22 cellular contexts compared by ENCODE assay signal in the genomic region with DNA sequence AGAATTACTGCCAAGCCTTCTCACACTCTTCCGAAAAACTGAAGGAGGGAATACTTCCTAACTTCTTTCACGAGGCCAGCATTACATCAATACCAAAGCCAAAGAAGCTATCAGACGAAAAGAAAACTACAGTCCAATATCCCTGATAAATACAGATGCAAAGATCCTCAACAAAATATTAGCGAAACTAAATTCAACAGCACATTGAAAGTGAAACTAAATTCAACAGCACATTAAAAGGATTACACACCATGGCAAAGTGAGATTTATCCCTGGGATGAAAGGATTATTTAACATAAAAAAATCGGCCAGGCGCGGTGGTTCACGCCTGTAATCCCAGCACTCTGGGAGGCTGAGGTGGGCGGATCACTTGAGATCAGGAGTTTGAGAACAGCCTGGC.
DNase-seq lines count a peak whose midpoint lies in the region; ATAC-seq and TF ChIP-seq lines count a peak whose summit lies in the region.
"Had no signal": no experiment of that assay in that cellular context is flagged by ENCODE, and none has a peak within 500 bp of the region (broad histone marks: within the 10 kb centered on the region; RNA-seq: fewer than 3 reads in every experiment).

No MANE protein-coding gene starts in this region.

- no peaks in the 10 kb centered on the region for H3K27me3 ChIP-seq in WERI-Rb-1 (ENCODE audit: insufficient read depth, low read depth, severe bottlenecking)
- no peaks in the 10 kb centered on the region for H3K27me3 ChIP-seq in vagina
- H3K27me3 ChIP-seq: upper lobe of left lung had no signal

- ATAC-seq in activated naive CD8-positive, alpha-beta T cell treated with anti-CD3 and anti-CD28 coated beads, Interleukin-2, amount 10 ng/mL, durations not matched to agents 7 days and 5 days (ENCODE audit: low read depth): no peak
- no peak for ATAC-seq in activated naive CD8-positive, alpha-beta T cell treated with anti-CD3 and anti-CD28 coated beads, Interleukin-2, amount 50 U/mL, for 24 hours
- ATAC-seq in left lobe of liver: peak; percentile 55
- no peak for ATAC-seq in SK-N-SH treated with all-trans-retinoic acid at 6 μM for 48 hours
- ATAC-seq in HG03097 (IDR thresholded peaks at IDR 0.05; ENCODE audit: low FRiP score, unreplicated experiment): no peak
- ATAC-seq: A549; activated CD8-positive, alpha-beta memory T cell treated with anti-CD3 and anti-CD28 coated beads, Interleukin-2, amount 10 ng/mL, durations not matched to agents 7 days and 5 days; left ventricle myocardium superior; naive thymus-derived CD8-positive, alpha-beta T cell; stimulated activated naive B cell treated with anti-CD40 and anti-IgM and Interleukin-4, amounts not matched to agents 10 μg/mL and 1 μg/mL and 100 μg/mL, for 72 hours had no signal

- intact Hi-C loops in vagina (cut with DNase I): no loop called here

- no peaks in the 10 kb centered on the region for H3K27me3 Mint-ChIP-seq in activated naive CD8-positive, alpha-beta T cell treated with anti-CD3 and anti-CD28 coated beads, Interleukin-2, amount 10 ng/mL, durations not matched to agents 7 days and 5 days
- H3K27me3 Mint-ChIP-seq in activated naive CD8-positive, alpha-beta T cell treated with anti-CD3 and anti-CD28 coated beads, Interleukin-2, amount 50 U/mL, for 24 hours: no peaks in the 10 kb centered on the region
- H3K27me3 Mint-ChIP-seq: activated CD8-positive, alpha-beta memory T cell treated with anti-CD3 and anti-CD28 coated beads, Interleukin-2, amount 10 ng/mL, durations not matched to agents 7 days and 5 days; naive thymus-derived CD8-positive, alpha-beta T cell; progenitor cell of endocrine pancreas; stimulated activated naive B cell treated with anti-CD40 and anti-IgM and Interleukin-4, amounts not matched to agents 10 μg/mL and 1 μg/mL and 100 μg/mL, for 72 hours had no signal

- H3K36me3 ChIP-seq in WERI-Rb-1 (peaks cover 43% of the 10 kb centered on the region), vagina (peaks cover 0 to 6% of the 10 kb centered on the region in 2 donors)

- TF ChIP-seq CTCF in WERI-Rb-1 (IDR thresholded peaks at IDR 0.05; ENCODE audit: low read depth, low read length) (no peak), vagina (IDR thresholded peaks at IDR 0.05) (no peak)

- no peaks in the 10 kb centered on the region for H3K4me1 ChIP-seq in vagina
- H3K4me1 ChIP-seq: A549, upper lobe of left lung had no signal

- no peak for DNase-seq in activated naive CD8-positive, alpha-beta T cell treated with anti-CD3 and anti-CD28 coated beads, Interleukin-2, amount 10 ng/mL, durations not matched to agents 7 days and 5 days
- no peak for DNase-seq in activated naive CD8-positive, alpha-beta T cell treated with anti-CD3 and anti-CD28 coated beads, Interleukin-2, amount 50 U/mL, for 24 hours
- DNase-seq in WERI-Rb-1 (peak; percentile 28), left lobe of liver (ENCODE audit: low spot score) (no peak), vagina (ENCODE audit: extremely low spot score in 2 of 2) (no peak), COLO668 (lab: John Stamatoyannopoulos, UW; ENCODE audit: unreplicated experiment) (no peak)
- DNase-seq: activated CD4-positive, CD25-positive, alpha-beta regulatory T cell treated with anti-CD3 and anti-CD28 coated beads, Interleukin-2, amount 50 U/mL, for 72 hours; activated CD8-positive, alpha-beta memory T cell treated with anti-CD3 and anti-CD28 coated beads, Interleukin-2, amount 10 ng/mL, durations not matched to agents 7 days and 5 days; activated effector memory CD4-positive, alpha-beta T cell treated with Interleukin-2 at 50 U/mL for 16 hours; COR-L47; cortex of kidney; left ventricle myocardium superior; naive thymus-derived CD8-positive, alpha-beta T cell; NCI-H2029 treated with DMSO at 0.1 percent for 48 hours; NCI-H510A treated with DMSO at 0.1 percent for 48 hours; SHP77; stimulated activated naive B cell treated with anti-CD40 and anti-IgM and Interleukin-4, amounts not matched to agents 10 μg/mL and 1 μg/mL and 100 μg/mL, for 72 hours; upper lobe of left lung had no signal

- H3K4me1 Mint-ChIP-seq in activated naive CD8-positive, alpha-beta T cell treated with anti-CD3 and anti-CD28 coated beads, Interleukin-2, amount 10 ng/mL, durations not matched to agents 7 days and 5 days: peaks cover 8% of the 10 kb centered on the region
- peaks cover 9% of the 10 kb centered on the region for H3K4me1 Mint-ChIP-seq in activated naive CD8-positive, alpha-beta T cell treated with anti-CD3 and anti-CD28 coated beads, Interleukin-2, amount 50 U/mL, for 24 hours

- TF ChIP-seq POLR2A in vagina (IDR thresholded peaks at IDR 0.05): no peak

- no peaks in the 10 kb centered on the region for H3K9me3 ChIP-seq in WERI-Rb-1 (ENCODE audit: severe bottlenecking)
- H3K9me3 ChIP-seq in vagina: no peaks in the 10 kb centered on the region
- H3K9me3 ChIP-seq: A549, upper lobe of left lung had no signal

- no peak overlapping the region for H3K4me3 ChIP-seq in WERI-Rb-1 (ENCODE audit: low read depth, low read length)
- H3K4me3 ChIP-seq in vagina: peak overlapping the region in 1 of 2 donors; percentile 28
- H3K4me3 ChIP-seq: A549, upper lobe of left lung had no signal

- no peaks in the 10 kb centered on the region for H3K9me3 Mint-ChIP-seq in activated naive CD8-positive, alpha-beta T cell treated with anti-CD3 and anti-CD28 coated beads, Interleukin-2, amount 10 ng/mL, durations not matched to agents 7 days and 5 days
- H3K9me3 Mint-ChIP-seq in activated naive CD8-positive, alpha-beta T cell treated with anti-CD3 and anti-CD28 coated beads, Interleukin-2, amount 50 U/mL, for 24 hours: no peaks in the 10 kb centered on the region
- H3K9me3 Mint-ChIP-seq: stimulated activated naive B cell treated with anti-CD40 and anti-IgM and Interleukin-4, amounts not matched to agents 10 μg/mL and 1 μg/mL and 100 μg/mL, for 72 hours had no signal

- POLR2A ChIA-PET in activated naive CD8-positive, alpha-beta T cell treated with anti-CD3 and anti-CD28 coated beads, Interleukin-2, amount 10 ng/mL, durations not matched to agents 7 days and 5 days (lab: Charles Lee): no interaction called here

- peaks cover 32% of the 10 kb centered on the region for H3K36me3 Mint-ChIP-seq in activated naive CD8-positive, alpha-beta T cell treated with anti-CD3 and anti-CD28 coated beads, Interleukin-2, amount 10 ng/mL, durations not matched to agents 7 days and 5 days
- peaks cover 29% of the 10 kb centered on the region for H3K36me3 Mint-ChIP-seq in activated naive CD8-positive, alpha-beta T cell treated with anti-CD3 and anti-CD28 coated beads, Interleukin-2, amount 50 U/mL, for 24 hours (ENCODE audit: low read depth)

- no peak overlapping the region for H3K27ac ChIP-seq in WERI-Rb-1
- peak overlapping the region; percentile 37 for H3K27ac ChIP-seq in vagina
- H3K27ac ChIP-seq: A549, upper lobe of left lung had no signal

- H3K4me3 Mint-ChIP-seq in activated naive CD8-positive, alpha-beta T cell treated with anti-CD3 and anti-CD28 coated beads, Interleukin-2, amount 10 ng/mL, durations not matched to agents 7 days and 5 days: peak overlapping the region; percentile 9
- no peak overlapping the region for H3K4me3 Mint-ChIP-seq in activated naive CD8-positive, alpha-beta T cell treated with anti-CD3 and anti-CD28 coated beads, Interleukin-2, amount 50 U/mL, for 24 hours
- H3K4me3 Mint-ChIP-seq: activated CD8-positive, alpha-beta memory T cell treated with anti-CD3 and anti-CD28 coated beads, Interleukin-2, amount 10 ng/mL, durations not matched to agents 7 days and 5 days; stimulated activated naive B cell treated with anti-CD40 and anti-IgM and Interleukin-4, amounts not matched to agents 10 μg/mL and 1 μg/mL and 100 μg/mL, for 72 hours had no signal

- H3K27ac Mint-ChIP-seq in activated naive CD8-positive, alpha-beta T cell treated with anti-CD3 and anti-CD28 coated beads, Interleukin-2, amount 10 ng/mL, durations not matched to agents 7 days and 5 days: peak overlapping the region; percentile 66
- H3K27ac Mint-ChIP-seq in activated naive CD8-positive, alpha-beta T cell treated with anti-CD3 and anti-CD28 coated beads, Interleukin-2, amount 50 U/mL, for 24 hours: no peak overlapping the region
- H3K27ac Mint-ChIP-seq: activated CD8-positive, alpha-beta memory T cell treated with anti-CD3 and anti-CD28 coated beads, Interleukin-2, amount 10 ng/mL, durations not matched to agents 7 days and 5 days; progenitor cell of endocrine pancreas; stimulated activated naive B cell treated with anti-CD40 and anti-IgM and Interleukin-4, amounts not matched to agents 10 μg/mL and 1 μg/mL and 100 μg/mL, for 72 hours had no signal

TF ChIP-seq in SK-N-SH treated with all-trans-retinoic acid at 6 μM for 48 hours, 23 proteins besides CTCF, POLR2A, EP300 and RAD21 (continues in another document):
- no peak for TF ChIP-seq SNAI2 (CRISPR knock-in tag; IDR thresholded peaks at IDR 0.05)
- TF ChIP-seq CSDC2 (CRISPR knock-in tag; IDR thresholded peaks at IDR 0.05): no peak
- no peak for TF ChIP-seq ISL1 (CRISPR knock-in tag; IDR thresholded peaks at IDR 0.05)
- TF ChIP-seq ZNF8 (CRISPR knock-in tag; IDR thresholded peaks at IDR 0.05): no peak
- TF ChIP-seq ESRRG (CRISPR knock-in tag; IDR thresholded peaks at IDR 0.05): no peak
- no peak for TF ChIP-seq RARB (CRISPR knock-in tag; IDR thresholded peaks at IDR 0.05)
- TF ChIP-seq ZC3H10 (CRISPR knock-in tag; IDR thresholded peaks at IDR 0.05): no peak
- TF ChIP-seq TOX (CRISPR knock-in tag; IDR thresholded peaks at IDR 0.05; ENCODE audit: borderline replicate concordance): no peak
- TF ChIP-seq ZFP30 (CRISPR knock-in tag; IDR thresholded peaks at IDR 0.05): no peak
- TF ChIP-seq, protein P1, sequence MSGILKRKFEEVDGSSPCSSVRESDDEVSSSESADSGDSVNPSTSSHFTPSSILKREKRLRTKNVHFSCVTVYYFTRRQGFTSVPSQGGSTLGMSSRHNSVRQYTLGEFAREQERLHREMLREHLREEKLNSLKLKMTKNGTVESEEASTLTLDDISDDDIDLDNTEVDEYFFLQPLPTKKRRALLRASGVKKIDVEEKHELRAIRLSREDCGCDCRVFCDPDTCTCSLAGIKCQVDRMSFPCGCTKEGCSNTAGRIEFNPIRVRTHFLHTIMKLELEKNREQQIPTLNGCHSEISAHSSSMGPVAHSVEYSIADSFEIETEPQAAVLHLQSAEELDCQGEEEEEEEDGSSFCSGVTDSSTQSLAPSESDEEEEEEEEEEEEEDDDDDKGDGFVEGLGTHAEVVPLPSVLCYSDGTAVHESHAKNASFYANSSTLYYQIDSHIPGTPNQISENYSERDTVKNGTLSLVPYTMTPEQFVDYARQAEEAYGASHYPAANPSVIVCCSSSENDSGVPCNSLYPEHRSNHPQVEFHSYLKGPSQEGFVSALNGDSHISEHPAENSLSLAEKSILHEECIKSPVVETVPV (CRISPR knock-in tag; IDR thresholded peaks at IDR 0.05): no peak
- TF ChIP-seq ZNF565 (CRISPR knock-in tag; conservative IDR thresholded peaks at IDR 0.05; ENCODE audit: low read depth): no peak
- TF ChIP-seq GLIS3 (CRISPR knock-in tag; IDR thresholded peaks at IDR 0.05): no peak
